Comparison of ENCODE assay signal across 8 cellular contexts in genomic region chr1:177948336-177948972, GRCh38. TPM values are rescaled to one million over a fixed set of nuclear protein-coding genes. Genes with fewer than 3 reads are reported as not detected.
DNase-seq lines count a peak whose midpoint lies in the region; ATAC-seq, FAIRE-seq and TF ChIP-seq lines count a peak whose summit lies in the region.

No MANE protein-coding gene starts in this region.

- ATAC-seq in upper lobe of right lung = peak; percentile 84

- no peak for TF ChIP-seq POLR2A in H54 (IDR thresholded peaks at IDR 0.05; ENCODE audit: low read depth, low read length)
- TF ChIP-seq POLR2A in Peyer's patch (IDR thresholded peaks at IDR 0.05) = no peak

- peak; percentile 23 for FAIRE-seq in H54 (lab: Jason Lieb, UNC)

- no peaks in the 10 kb centered on the region for H3K4me1 ChIP-seq in Peyer's patch
- H3K4me1 ChIP-seq in upper lobe of right lung = no peaks in the 10 kb centered on the region

- H3K27ac ChIP-seq in Peyer's patch (no peak overlapping the region), dorsolateral prefrontal cortex (peak overlapping the region in 1 of 59 donors; percentile 9), upper lobe of right lung (no peak overlapping the region)

- no peaks in the 10 kb centered on the region for H3K9me3 ChIP-seq in Peyer's patch
- no peaks in the 10 kb centered on the region for H3K9me3 ChIP-seq in upper lobe of right lung

- no peak overlapping the region for H3K4me3 ChIP-seq in Peyer's patch
- no peak overlapping the region for H3K4me3 ChIP-seq in dorsolateral prefrontal cortex
- no peak overlapping the region for H3K4me3 ChIP-seq in upper lobe of right lung

- intact Hi-C loops in dorsolateral prefrontal cortex (cut with DNase I) = loop anchor here in 1 of 2 donors (5.0 kb wide), 1 partner anchor 1051 kb away; no protein-coding TSS in a partner anchor
- intact Hi-C loops in upper lobe of right lung (cut with DNase I) = no loop called here

- H3K27me3 ChIP-seq in Peyer's patch (no peaks in the 10 kb centered on the region), dorsolateral prefrontal cortex (no peaks in the 10 kb centered on the region), upper lobe of right lung (no peaks in the 10 kb centered on the region)

- TF ChIP-seq CTCF in Peyer's patch (IDR thresholded peaks at IDR 0.05) (peak in 5 of 6 experiments; percentile 47 to 85 (median 77)), dorsolateral prefrontal cortex (IDR thresholded peaks at IDR 0.05 in 54 of 56, conservative IDR thresholded peaks at IDR 0.05 in 2 of 56; ENCODE audit: low read depth in 1 of 56, partially characterized antibody in 56 of 56) (peak; percentile 78 to 97 (median 92)), upper lobe of right lung (IDR thresholded peaks at IDR 0.05) (peak; percentile 90)

- peak; percentile 2 for DNase-seq in stimulated activated CD4-positive, alpha-beta T cell treated with anti-CD3 and anti-CD28 coated beads, Interleukin-12 subunit alpha, Interleukin-12 subunit beta, amount 100 ng/mL, for 4 hours
- no peak for DNase-seq in stimulated activated CD4-positive, alpha-beta T cell treated with anti-CD3 and anti-CD28 coated beads, Interleukin-4, amount 100 ng/mL, for 4 hours
- peak; percentile 38 for DNase-seq in H54 (ENCODE audit: insufficient read length, low spot score)
- DNase-seq in LoVo (ENCODE audit: low spot score) = peak; percentile 65
- DNase-seq in Peyer's patch = peak in 1 of 3 donors; percentile 67
- DNase-seq in dorsolateral prefrontal cortex = peak in 7 of 10 donors; percentile 45 to 78 (median 60)
- peak; percentile 67 to 78 for DNase-seq in lung microvascular endothelial cell (ENCODE audit: low read depth in 2 of 2)
- DNase-seq in upper lobe of right lung = no peak

- H3K36me3 ChIP-seq in Peyer's patch = peaks cover 0 to 28% (median 0%) of the 10 kb centered on the region in 3 donors
- no peaks in the 10 kb centered on the region for H3K36me3 ChIP-seq in upper lobe of right lung

RNA-seq across cellular contexts. Expression of gene SEC16B, which starts 21.4 kb away (rescaled TPM):
- total RNA-seq in Peyer's patch (100 to 1,000 TPM in 1 of 4 donors, 10 to 100 TPM in 3; 20.6 to 147 (median 55.0) TPM), dorsolateral prefrontal cortex (10 to 100 TPM in 98 of 120 experiments, 1 to 10 TPM in 22; 3.3 to 29.4 (median 14.8) TPM), lung microvascular endothelial cell (0.22 and 0.79 TPM in 2 replicates), upper lobe of right lung (2.2 TPM)

Comparison
In these comparisons a context has a peak if more than half of its experiments do, and no peak if none do; other contexts are left out.
1. DNase-seq: peak in stimulated activated CD4-positive, alpha-beta T cell treated with anti-CD3 and anti-CD28 coated beads, Interleukin-12 subunit alpha, Interleukin-12 subunit beta, amount 100 ng/mL, for 4 hours (single experiment), H54 (single experiment), LoVo (single experiment), dorsolateral prefrontal cortex (7 of 10) and lung microvascular endothelial cell (2 of 2); none in stimulated activated CD4-positive, alpha-beta T cell treated with anti-CD3 and anti-CD28 coated beads, Interleukin-4, amount 100 ng/mL, for 4 hours (0 of 2) and upper lobe of right lung (single experiment).
2. Peak in every context shown above with its lines, with median percentiles within 50 percentile points of each other: CTCF ChIP-seq.